In the genomic region with DNA sequence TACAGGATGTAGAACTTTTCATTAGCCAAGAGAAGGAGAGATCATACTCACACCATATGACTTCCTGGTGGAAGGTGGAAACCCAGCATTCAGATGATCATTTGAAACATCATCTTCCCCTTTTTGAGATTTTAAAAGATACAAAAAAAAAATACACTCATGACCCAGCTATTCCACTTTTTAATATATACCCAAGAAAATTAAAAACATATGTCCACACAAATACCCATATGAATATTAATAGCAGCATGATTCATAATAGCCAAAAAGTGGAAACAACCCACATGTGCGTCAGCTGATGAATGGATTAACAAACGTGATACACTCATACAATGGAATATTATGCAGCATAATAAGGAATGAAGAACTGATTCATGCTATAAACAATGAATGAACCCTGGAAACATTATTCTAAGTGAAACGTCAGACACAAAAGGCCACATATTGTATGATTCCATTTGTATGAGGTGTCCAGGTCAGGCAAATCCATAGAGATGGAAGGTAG, we compare ENCODE assay signal across 14 cellular contexts.
A peak's percentile ranks its signal among the peaks of the same experiment; 100 is the strongest.
DNase-seq lines count a peak whose midpoint lies in the region; ATAC-seq and TF ChIP-seq lines count a peak whose summit lies in the region.
"Had no signal": no experiment of that assay in that cellular context is flagged by ENCODE, and none has a peak within 500 bp of the region (broad histone marks: within the 10 kb centered on the region; RNA-seq: fewer than 3 reads in every experiment).

No MANE protein-coding gene starts in this region.

- H2AFZ ChIP-seq in neural progenitor cell (replicated peaks): no peak overlapping the region

- H3K36me3 ChIP-seq in esophagus squamous epithelium: no peaks in the 10 kb centered on the region
- H3K36me3 ChIP-seq in neural progenitor cell: no peaks in the 10 kb centered on the region
- H3K36me3 ChIP-seq: gastroesophageal sphincter had no signal

- no peaks in the 10 kb centered on the region for H3K9me3 Mint-ChIP-seq in effector memory CD8-positive, alpha-beta T cell
- no peaks in the 10 kb centered on the region for H3K9me3 Mint-ChIP-seq in neural progenitor cell
- H3K9me3 Mint-ChIP-seq: activated naive CD8-positive, alpha-beta T cell treated with anti-CD3 and anti-CD28 coated beads, Interleukin-2, amount 10 ng/mL, durations not matched to agents 7 days and 5 days had no signal

- H3K36me3 Mint-ChIP-seq in effector memory CD8-positive, alpha-beta T cell (ENCODE audit: insufficient read depth): peaks cover 3% of the 10 kb centered on the region
- no peaks in the 10 kb centered on the region for H3K36me3 Mint-ChIP-seq in neural progenitor cell
- H3K36me3 Mint-ChIP-seq: activated naive CD8-positive, alpha-beta T cell treated with anti-CD3 and anti-CD28 coated beads, Interleukin-2, amount 10 ng/mL, durations not matched to agents 7 days and 5 days had no signal

- peak; percentile 32 for DNase-seq in COLO829 (ENCODE audit: low spot score)
- DNase-seq in SK-MEL-5 (ENCODE audit: low read depth, low spot score): peak; percentile 97
- DNase-seq in esophagus squamous epithelium (lab: John Stamatoyannopoulos, UW): no peak
- DNase-seq in sciatic nerve (ENCODE audit: low spot score): no peak
- DNase-seq in effector memory CD8-positive, alpha-beta T cell: no peak
- DNase-seq in DMS153 (lab: John Stamatoyannopoulos, UW): no peak
- no peak for DNase-seq in stimulated activated CD4-positive, alpha-beta T cell treated with anti-CD3 and anti-CD28 coated beads, Interleukin-15, amount 100 ng/mL, for 24 hours
- no peak for DNase-seq in neural progenitor cell (ENCODE audit: low spot score)
- DNase-seq: activated CD8-positive, alpha-beta T cell treated with anti-CD3 and anti-CD28 coated beads, Interleukin-2, amount 10 ng/mL, durations not matched to agents 7 days and 5 days; activated naive CD8-positive, alpha-beta T cell treated with anti-CD3 and anti-CD28 coated beads, Interleukin-2, amount 10 ng/mL, durations not matched to agents 7 days and 5 days; left ventricle myocardium superior; NCI-H2227 treated with DMSO at 0.1 percent for 48 hours had no signal

- H3K9me3 ChIP-seq in esophagus squamous epithelium (no peaks in the 10 kb centered on the region), neural progenitor cell (ENCODE audit: low read depth) (no peaks in the 10 kb centered on the region)
- H3K9me3 ChIP-seq: gastroesophageal sphincter had no signal

- no peaks in the 10 kb centered on the region for H3K79me2 ChIP-seq in neural progenitor cell (ENCODE audit: low read depth)

- WGBS in esophagus squamous epithelium, 2 donors: 9 to 10% methylated on average over 3 of the region's 3 CpGs

- peak; percentile 38 for ATAC-seq in sciatic nerve
- no peak for ATAC-seq in effector memory CD8-positive, alpha-beta T cell (replicated peaks)
- ATAC-seq: activated CD8-positive, alpha-beta T cell treated with anti-CD3 and anti-CD28 coated beads, Interleukin-2, amount 10 ng/mL, durations not matched to agents 7 days and 5 days; gastroesophageal sphincter; K562; left ventricle myocardium superior had no signal

- no peaks in the 10 kb centered on the region for H4K20me1 ChIP-seq in neural progenitor cell (ENCODE audit: low read depth)

- in situ Hi-C loops in SK-MEL-5 (cut with HindIII; ENCODE audit: low pct_unique_long_range_greater_than_20kb, low sequenced_read_pairs): no loop called here

- H3F3A ChIP-seq in neural progenitor cell (ENCODE audit: low read depth): no peaks in the 10 kb centered on the region

- intact Hi-C loops in esophagus squamous epithelium (cut with DNase I): loop anchor here (5.0 kb wide), 1 partner anchor 276 kb away; no protein-coding TSS in a partner anchor
- intact Hi-C loops in sciatic nerve (cut with DNase I): no loop called here

- H3K9ac ChIP-seq in neural progenitor cell: no peak overlapping the region

- TF ChIP-seq CTCF in esophagus squamous epithelium (IDR thresholded peaks at IDR 0.05) (no peak), neural progenitor cell (IDR thresholded peaks at IDR 0.05) (no peak)

- no peak for TF ChIP-seq POLR2A in esophagus squamous epithelium (IDR thresholded peaks at IDR 0.05)

- no peaks in the 10 kb centered on the region for H3K4me1 Mint-ChIP-seq in effector memory CD8-positive, alpha-beta T cell (ENCODE audit: low read depth in 2 of 2)
- H3K4me1 Mint-ChIP-seq in neural progenitor cell: peaks cover 10% of the 10 kb centered on the region

- H3K27ac Mint-ChIP-seq in effector memory CD8-positive, alpha-beta T cell: no peak overlapping the region
- H3K27ac Mint-ChIP-seq in neural progenitor cell: no peak overlapping the region
- H3K27ac Mint-ChIP-seq: activated CD8-positive, alpha-beta T cell treated with anti-CD3 and anti-CD28 coated beads, Interleukin-2, amount 10 ng/mL, durations not matched to agents 7 days and 5 days; activated naive CD8-positive, alpha-beta T cell treated with anti-CD3 and anti-CD28 coated beads, Interleukin-2, amount 10 ng/mL, durations not matched to agents 7 days and 5 days had no signal

- no peak overlapping the region for H3K4me3 ChIP-seq in esophagus squamous epithelium
- H3K4me3 ChIP-seq in neural progenitor cell: no peak overlapping the region
- H3K4me3 ChIP-seq: gastroesophageal sphincter, K562 had no signal

- no peaks in the 10 kb centered on the region for H3K27me3 Mint-ChIP-seq in effector memory CD8-positive, alpha-beta T cell
- H3K27me3 Mint-ChIP-seq in neural progenitor cell (ENCODE audit: insufficient read depth, low read depth): no peaks in the 10 kb centered on the region

- H3K27ac ChIP-seq in esophagus squamous epithelium (peak overlapping the region; percentile 47 to 72 (median 56)), neural progenitor cell (no peak overlapping the region)
- H3K27ac ChIP-seq: gastroesophageal sphincter had no signal

- H3K4me2 ChIP-seq in neural progenitor cell: no peak overlapping the region

- H3K4me3 Mint-ChIP-seq in effector memory CD8-positive, alpha-beta T cell: no peak overlapping the region
- H3K4me3 Mint-ChIP-seq in neural progenitor cell: no peak overlapping the region
- H3K4me3 Mint-ChIP-seq: activated CD8-positive, alpha-beta T cell treated with anti-CD3 and anti-CD28 coated beads, Interleukin-2, amount 10 ng/mL, durations not matched to agents 7 days and 5 days; activated naive CD8-positive, alpha-beta T cell treated with anti-CD3 and anti-CD28 coated beads, Interleukin-2, amount 10 ng/mL, durations not matched to agents 7 days and 5 days had no signal

- H3K27me3 ChIP-seq in esophagus squamous epithelium (no peaks in the 10 kb centered on the region), neural progenitor cell (no peaks in the 10 kb centered on the region)
- H3K27me3 ChIP-seq: gastroesophageal sphincter had no signal

- H3K4me1 ChIP-seq in esophagus squamous epithelium (peaks cover 16 to 74% (median 17%) of the 10 kb centered on the region in 3 donors), neural progenitor cell (no peaks in the 10 kb centered on the region)

Comparison
In these comparisons a context has a peak if more than half of its experiments do, and no peak if none do; other contexts are left out.
1. DNase-seq: peak in COLO829 (single experiment) and SK-MEL-5 (single experiment); none in esophagus squamous epithelium (single experiment), sciatic nerve (single experiment), effector memory CD8-positive, alpha-beta T cell (0 of 3), DMS153 (single experiment), stimulated activated CD4-positive, alpha-beta T cell treated with anti-CD3 and anti-CD28 coated beads, Interleukin-15, amount 100 ng/mL, for 24 hours (single experiment) and neural progenitor cell (single experiment).